In the genomic region with DNA sequence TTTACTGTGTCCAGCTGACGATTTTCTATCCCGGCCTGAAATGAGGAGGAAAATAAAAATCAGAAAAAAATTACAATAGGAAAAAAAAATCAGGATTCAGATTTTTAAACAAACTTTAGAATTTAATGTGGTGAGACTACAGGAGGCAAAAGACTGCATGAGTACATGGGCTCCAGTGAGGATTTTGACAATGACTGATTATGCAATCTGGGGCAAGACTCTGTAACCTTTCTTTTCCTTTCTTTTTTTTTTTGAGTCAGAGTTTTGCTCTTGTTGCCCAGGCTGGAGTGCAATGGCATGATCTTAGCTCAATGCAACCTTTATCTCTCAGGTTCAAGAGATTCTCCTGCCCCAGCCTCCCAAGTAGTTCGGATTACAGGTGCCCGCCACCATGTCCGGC, we compare ENCODE assay signal across 11 cellular contexts. TPM values are rescaled to one million over a fixed set of nuclear protein-coding genes. Genes with fewer than 3 reads are reported as not detected.
DNase-seq lines count a peak whose midpoint lies in the region; ATAC-seq and TF ChIP-seq lines count a peak whose summit lies in the region.
"Had no signal": no experiment of that assay in that cellular context is flagged by ENCODE, and none has a peak within 500 bp of the region (broad histone marks: within the 10 kb centered on the region; RNA-seq: fewer than 3 reads in every experiment).

No MANE protein-coding gene starts in this region.

- no peaks in the 10 kb centered on the region for H3K79me2 ChIP-seq in ACC112 (ENCODE audit: control insufficient read depth, insufficient read depth, low read length, unreplicated experiment)
- no peaks in the 10 kb centered on the region for H3K79me2 ChIP-seq in fibroblast of lung (ENCODE audit: control insufficient read depth, insufficient read depth, low read length)
- H3K79me2 ChIP-seq: hepatocyte had no signal

- no peaks in the 10 kb centered on the region for H3K27me3 Mint-ChIP-seq in activated B cell treated with CpG ODN at 0.5 μM for 24 hours

- H2AFZ ChIP-seq in ACC112 (ENCODE audit: low read length, unreplicated experiment) (no peak overlapping the region), fibroblast of lung (ENCODE audit: low read length) (no peak overlapping the region)
- H2AFZ ChIP-seq: hepatocyte had no signal

- H4K20me1 ChIP-seq in fibroblast of lung (ENCODE audit: control insufficient read depth, extremely low read depth, insufficient read depth, low read length), result no peaks in the 10 kb centered on the region

- peaks cover 72% of the 10 kb centered on the region for H3K36me3 Mint-ChIP-seq in activated B cell treated with CpG ODN at 0.5 μM for 24 hours (ENCODE audit: low read depth)

- no peaks in the 10 kb centered on the region for H3K9me3 ChIP-seq in fibroblast of lung (ENCODE audit: control insufficient read depth, insufficient read depth, low read depth, low read length)
- no peaks in the 10 kb centered on the region for H3K9me3 ChIP-seq in effector memory CD4-positive, alpha-beta T cell (ENCODE audit: control insufficient read depth, low read length)
- H3K9me3 ChIP-seq: Caco-2 had no signal

- H3K4me1 ChIP-seq in ACC112 (ENCODE audit: control insufficient read depth, insufficient read depth, low read length, unreplicated experiment) (peaks cover 20% of the 10 kb centered on the region), fibroblast of lung (ENCODE audit: control insufficient read depth, extremely low read depth, insufficient read depth, low read length) (peaks cover 4% of the 10 kb centered on the region)
- H3K4me1 ChIP-seq in effector memory CD4-positive, alpha-beta T cell (ENCODE audit: control insufficient read depth, insufficient read depth, low read length, poor library complexity, severe bottlenecking), result no peaks in the 10 kb centered on the region
- H3K4me1 ChIP-seq: Caco-2 had no signal

- H3K36me3 ChIP-seq in ACC112 (ENCODE audit: insufficient read depth, low read length) (peaks cover 31% of the 10 kb centered on the region), fibroblast of lung (ENCODE audit: control insufficient read depth, insufficient read depth, low read length) (peaks cover 4% of the 10 kb centered on the region)
- peaks cover 27% of the 10 kb centered on the region for H3K36me3 ChIP-seq in effector memory CD4-positive, alpha-beta T cell (ENCODE audit: control insufficient read depth, insufficient read depth, low read length)

- no peak overlapping the region for H3K9ac ChIP-seq in fibroblast of lung (ENCODE audit: insufficient read depth, low read length)

- CTCF ChIA-PET in activated B cell treated with CpG ODN at 0.5 μM for 24 hours (lab: Charles Lee) (no interaction called here), HEK293T (lab: Yijun Ruan, JAX) (no interaction called here)

- H3K4me3 ChIP-seq in ACC112 (ENCODE audit: low read depth, low read length) (peak overlapping the region; percentile 54; the same call in 1 of the 2 replicates), fibroblast of lung (replicated peaks in 1 of 4; ENCODE audit: control extremely low read depth in 1 of 4, insufficient read depth in 1 of 4, low read depth in 3 of 4, low read length in 4 of 4) (no peak overlapping the region)
- H3K4me3 ChIP-seq in effector memory CD4-positive, alpha-beta T cell (ENCODE audit: insufficient read depth, low read depth, low read length, poor library complexity, severe bottlenecking), result no peak overlapping the region
- H3K4me3 ChIP-seq: hepatocyte had no signal

- DNase-seq in GM04504 (ENCODE audit: low read depth), result peak; percentile 21
- DNase-seq in activated B cell treated with CpG ODN at 0.5 μM for 24 hours, result no peak
- DNase-seq in fibroblast of lung (ENCODE audit: low read depth in 2 of 2), result peak; percentile 27 to 73
- DNase-seq in HEK293T (ENCODE audit: extremely low spot score), result no peak
- DNase-seq in CD1c-positive myeloid dendritic cell (ENCODE audit: extremely low spot score), result no peak
- no peak for DNase-seq in effector memory CD4-positive, alpha-beta T cell
- DNase-seq: Caco-2, right cardiac atrium had no signal

- intact Hi-C loops in activated B cell treated with CpG ODN at 0.5 μM for 24 hours (cut with micrococcal nuclease), result loop anchor here (2.0 kb wide), 1 partner anchor 19 kb away; no protein-coding TSS in a partner anchor

- TF ChIP-seq CTCF in activated B cell treated with CpG ODN at 0.5 μM for 24 hours (IDR thresholded peaks at IDR 0.05) (no peak), fibroblast of lung (conservative IDR thresholded peaks at IDR 0.05 in 1 of 2, IDR thresholded peaks at IDR 0.05 in 1 of 2; ENCODE audit: low read depth in 1 of 2, low read length in 2 of 2) (no peak)

- ATAC-seq in activated B cell treated with CpG ODN at 0.5 μM for 24 hours (ENCODE audit: low read depth) (no peak), GM21367 (IDR thresholded peaks at IDR 0.05; ENCODE audit: unreplicated experiment) (no peak)
- ATAC-seq: right cardiac atrium had no signal

- H3K27me3 ChIP-seq in ACC112 (ENCODE audit: insufficient read depth, low read length) (no peaks in the 10 kb centered on the region), fibroblast of lung (ENCODE audit: control insufficient read depth, insufficient read depth, low read length) (no peaks in the 10 kb centered on the region)
- H3K27me3 ChIP-seq in effector memory CD4-positive, alpha-beta T cell (replicated peaks; ENCODE audit: control insufficient read depth, insufficient read depth, low read length, poor library complexity, severe bottlenecking), result no peaks in the 10 kb centered on the region
- H3K27me3 ChIP-seq: hepatocyte had no signal

- peak overlapping the region; percentile 35 for H3K4me3 Mint-ChIP-seq in activated B cell treated with CpG ODN at 0.5 μM for 24 hours

- H3K27ac ChIP-seq in ACC112 (ENCODE audit: low read depth, low read length), result peak overlapping the region; percentile 100
- H3K27ac ChIP-seq in fibroblast of lung (ENCODE audit: insufficient read depth, low read length), result peak overlapping the region; percentile 7
- H3K27ac ChIP-seq in effector memory CD4-positive, alpha-beta T cell (ENCODE audit: insufficient read depth, low read length, poor library complexity, severe bottlenecking), result no peak overlapping the region
- H3K27ac ChIP-seq: hepatocyte had no signal

- H3K9me3 Mint-ChIP-seq in activated B cell treated with CpG ODN at 0.5 μM for 24 hours, result no peaks in the 10 kb centered on the region

- peaks cover 8% of the 10 kb centered on the region for H3K4me1 Mint-ChIP-seq in activated B cell treated with CpG ODN at 0.5 μM for 24 hours

- POLR2A ChIA-PET in activated B cell treated with CpG ODN at 0.5 μM for 24 hours (lab: Charles Lee), result interaction anchor here (0.6 to 0.9 kb wide), 2 partner anchors 29 to 104 kb away, joined by 3 to 6 read pairs; no protein-coding TSS in a partner anchor
- POLR2A ChIA-PET in HEK293T (lab: Yijun Ruan, JAX), result no interaction called here

- peak overlapping the region; percentile 82 for H3K27ac Mint-ChIP-seq in activated B cell treated with CpG ODN at 0.5 μM for 24 hours

- H3K4me2 ChIP-seq in fibroblast of lung (ENCODE audit: extremely low read depth, insufficient read depth, low read length), result no peak overlapping the region
- H3K4me2 ChIP-seq: hepatocyte had no signal

TF ChIP-seq in HEK293T, 16 proteins besides CTCF, POLR2A, EP300 and RAD21:
- no peak for TF ChIP-seq CTBP1 (IDR thresholded peaks at IDR 0.05; ENCODE audit: borderline replicate concordance)
- TF ChIP-seq LEF1 (IDR thresholded peaks at IDR 0.05; ENCODE audit: borderline replicate concordance), result no peak
- TF ChIP-seq FOXA1 (IDR thresholded peaks at IDR 0.05), result no peak
- no peak for TF ChIP-seq FOXK2 (IDR thresholded peaks at IDR 0.05)
- TF ChIP-seq SP1 (IDR thresholded peaks at IDR 0.05), result no peak
- no peak for TF ChIP-seq L3MBTL2 (conservative IDR thresholded peaks at IDR 0.05)
- TF ChIP-seq BHLHE40 (IDR thresholded peaks at IDR 0.05; ENCODE audit: borderline replicate concordance), result no peak
- no peak for TF ChIP-seq SUZ12 (IDR thresholded peaks at IDR 0.05)
- no peak for TF ChIP-seq FOXM1 (IDR thresholded peaks at IDR 0.05; ENCODE audit: borderline replicate concordance)
- no peak for TF ChIP-seq ELF4 (IDR thresholded peaks at IDR 0.05)
- TF ChIP-seq ARNT (IDR thresholded peaks at IDR 0.05), result no peak
- TF ChIP-seq, protein P1, sequence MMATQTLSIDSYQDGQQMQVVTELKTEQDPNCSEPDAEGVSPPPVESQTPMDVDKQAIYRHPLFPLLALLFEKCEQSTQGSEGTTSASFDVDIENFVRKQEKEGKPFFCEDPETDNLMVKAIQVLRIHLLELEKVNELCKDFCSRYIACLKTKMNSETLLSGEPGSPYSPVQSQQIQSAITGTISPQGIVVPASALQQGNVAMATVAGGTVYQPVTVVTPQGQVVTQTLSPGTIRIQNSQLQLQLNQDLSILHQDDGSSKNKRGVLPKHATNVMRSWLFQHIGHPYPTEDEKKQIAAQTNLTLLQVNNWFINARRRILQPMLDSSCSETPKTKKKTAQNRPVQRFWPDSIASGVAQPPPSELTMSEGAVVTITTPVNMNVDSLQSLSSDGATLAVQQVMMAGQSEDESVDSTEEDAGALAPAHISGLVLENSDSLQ (IDR thresholded peaks at IDR 0.05), result no peak
- TF ChIP-seq TARDBP (IDR thresholded peaks at IDR 0.05), result no peak
- TF ChIP-seq ZNF384 (IDR thresholded peaks at IDR 0.05), result no peak
TF ChIP-seq in HEK293T: peak in this region for 0.

RNA-seq across cellular contexts. Expression of a gene that starts 29.9 kb away (rescaled TPM):
- total RNA-seq in activated B cell treated with CpG ODN at 0.5 μM for 24 hours (132 and 161 TPM in 2 replicates), fibroblast of lung (79.1 and 95.9 TPM in 2 replicates)
- polyA plus RNA-seq in fibroblast of lung, result 33.2 and 35.6 TPM in 2 replicates
- 25.6 and 27.8 TPM in 2 replicates for polyA plus RNA-seq in fibroblast of lung (2012)
- 167 and 185 TPM in 2 replicates for polyA minus RNA-seq in fibroblast of lung (ENCODE audit: low replicate concordance)

Comparison
In these comparisons a context has a peak if more than half of its experiments do, and no peak if none do; other contexts are left out.
1. DNase-seq: peak in GM04504 (single experiment) and fibroblast of lung (2 of 2); none in activated B cell treated with CpG ODN at 0.5 μM for 24 hours (single experiment), HEK293T (single experiment), CD1c-positive myeloid dendritic cell (single experiment) and effector memory CD4-positive, alpha-beta T cell (0 of 3).